ENCODE assay signal across 13 cellular contexts in the genomic region with DNA sequence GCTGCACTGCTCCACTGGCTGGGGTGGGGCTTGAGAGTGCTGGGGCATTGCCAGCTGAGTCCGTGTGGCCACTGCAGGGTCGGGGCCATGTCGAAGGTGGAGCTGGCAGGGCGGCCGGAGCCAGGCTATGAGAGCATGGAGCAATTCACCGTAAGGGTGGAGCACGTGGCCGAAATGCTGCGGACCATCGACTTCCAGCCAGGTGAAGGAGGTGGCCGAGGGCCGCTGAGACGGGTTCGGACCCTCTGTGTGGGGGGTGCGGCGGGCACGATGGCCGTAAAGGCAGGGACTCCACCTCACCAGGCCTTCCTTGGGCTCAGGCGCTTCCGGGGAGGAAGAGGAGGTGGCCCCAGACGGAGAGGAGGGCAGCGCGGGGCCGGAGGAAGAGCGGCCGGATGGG. TPM values are rescaled to one million over a fixed set of nuclear protein-coding genes. Genes with fewer than 3 reads are reported as not detected.
A peak's percentile ranks its signal among the peaks of the same experiment; 100 is the strongest.
DNase-seq lines count a peak whose midpoint lies in the region; ATAC-seq and TF ChIP-seq lines count a peak whose summit lies in the region.
"Had no signal": no experiment of that assay in that cellular context is flagged by ENCODE, and none has a peak within 500 bp of the region (broad histone marks: within the 10 kb centered on the region; RNA-seq: fewer than 3 reads in every experiment).

No MANE protein-coding gene starts in this region.

- POLR2A ChIA-PET in naive thymus-derived CD4-positive, alpha-beta T cell (lab: Charles Lee): no interaction called here

- no peaks in the 10 kb centered on the region for H3K9me3 ChIP-seq in naive thymus-derived CD4-positive, alpha-beta T cell (ENCODE audit: control insufficient read depth in 2 of 3, low read length in 3 of 3)
- no peaks in the 10 kb centered on the region for H3K9me3 ChIP-seq in thyroid gland
- no peaks in the 10 kb centered on the region for H3K9me3 ChIP-seq in WERI-Rb-1 (ENCODE audit: severe bottlenecking)
- H3K9me3 ChIP-seq: SJCRH30, tibial nerve had no signal

- no peaks in the 10 kb centered on the region for H3K9me3 Mint-ChIP-seq in activated naive CD4-positive, alpha-beta T cell treated with anti-CD3 and anti-CD28 coated beads, Interleukin-2, amount 50 U/mL, for 72 hours
- no peaks in the 10 kb centered on the region for H3K9me3 Mint-ChIP-seq in naive thymus-derived CD4-positive, alpha-beta T cell

- peak overlapping the region in 6 of 10 donors; percentile 19 to 75 (median 45) for H3K4me3 Mint-ChIP-seq in naive thymus-derived CD4-positive, alpha-beta T cell

- intact Hi-C loops in naive thymus-derived CD4-positive, alpha-beta T cell (cut with micrococcal nuclease): loop anchor here in 1 of 2 donors (10.0 kb wide), 1 partner anchor 461 kb away; a partner anchor contains a TSS
- intact Hi-C loops in thyroid gland (cut with DNase I): loop anchor here (10.0 kb wide), 1 partner anchor 211 kb away; no protein-coding TSS in a partner anchor

- H3K27me3 ChIP-seq in naive thymus-derived CD4-positive, alpha-beta T cell (ENCODE audit: control insufficient read depth in 2 of 2, insufficient read depth in 2 of 2, low read length in 2 of 2): peaks cover 0 to 6% of the 10 kb centered on the region in 2 donors
- peaks cover 18% of the 10 kb centered on the region for H3K27me3 ChIP-seq in thyroid gland
- H3K27me3 ChIP-seq in WERI-Rb-1 (ENCODE audit: insufficient read depth, low read depth, severe bottlenecking): peaks cover 24% of the 10 kb centered on the region
- H3K27me3 ChIP-seq: SJCRH30 had no signal

- peaks cover 0 to 14% (median 9%) of the 10 kb centered on the region in 7 donors for H3K4me1 Mint-ChIP-seq in naive thymus-derived CD4-positive, alpha-beta T cell

- peaks cover 13 to 25% (median 19%) of the 10 kb centered on the region in 5 donors for H3K27me3 Mint-ChIP-seq in naive thymus-derived CD4-positive, alpha-beta T cell

- WGBS in thyroid gland, 2 donors: 28 to 35% methylated on average over 11 to 15 of the region's 26 CpGs

- no peak for TF ChIP-seq POLR2A in thyroid gland (IDR thresholded peaks at IDR 0.05)

- peak; percentile 10 to 18 for ATAC-seq in activated naive CD4-positive, alpha-beta T cell treated with anti-CD3 and anti-CD28 coated beads, Interleukin-2, amount 50 U/mL, for 72 hours
- ATAC-seq in naive thymus-derived CD4-positive, alpha-beta T cell: peak; percentile 8
- ATAC-seq in GM21526 (IDR thresholded peaks at IDR 0.05; ENCODE audit: low FRiP score, unreplicated experiment): no peak

- no peak for DNase-seq in activated naive CD4-positive, alpha-beta T cell treated with anti-CD3 and anti-CD28 coated beads, Interleukin-2, amount 50 U/mL, for 72 hours (ENCODE audit: low spot score in 2 of 2)
- no peak for DNase-seq in activated naive CD4-positive, alpha-beta T cell (lab: John Stamatoyannopoulos, UW)
- DNase-seq in cardiac fibroblast (ENCODE audit: low read depth in 2 of 2): no peak
- no peak for DNase-seq in naive thymus-derived CD4-positive, alpha-beta T cell
- peak; percentile 22 to 28 for DNase-seq in thyroid gland
- DNase-seq in WERI-Rb-1: no peak
- DNase-seq in HK-2 (ENCODE audit: unreplicated experiment): no peak
- DNase-seq: AML-193, DND-41, SJCRH30 had no signal

- no peak overlapping the region for H3K27ac Mint-ChIP-seq in activated naive CD4-positive, alpha-beta T cell treated with anti-CD3 and anti-CD28 coated beads, Interleukin-2, amount 50 U/mL, for 72 hours
- no peak overlapping the region for H3K27ac Mint-ChIP-seq in naive thymus-derived CD4-positive, alpha-beta T cell

- peak; percentile 1 for TF ChIP-seq CTCF in cardiac fibroblast (IDR thresholded peaks at IDR 0.05; ENCODE audit: low read depth, low read length)
- TF ChIP-seq CTCF in thyroid gland (IDR thresholded peaks at IDR 0.05): no peak
- no peak for TF ChIP-seq CTCF in WERI-Rb-1 (IDR thresholded peaks at IDR 0.05; ENCODE audit: low read depth, low read length)

- CTCF ChIA-PET in naive thymus-derived CD4-positive, alpha-beta T cell (lab: Charles Lee): interaction anchor here (0.5 kb wide), 1 partner anchor 164 kb away, joined by 3 read pairs; no protein-coding TSS in a partner anchor

- no peak overlapping the region for H3K27ac ChIP-seq in naive thymus-derived CD4-positive, alpha-beta T cell (ENCODE audit: low read depth, low read length)
- H3K27ac ChIP-seq in thyroid gland (no peak overlapping the region), WERI-Rb-1 (no peak overlapping the region)
- H3K27ac ChIP-seq: SJCRH30, tibial nerve had no signal

- peaks cover 0 to 6% of the 10 kb centered on the region in 2 donors for H3K4me1 ChIP-seq in naive thymus-derived CD4-positive, alpha-beta T cell (ENCODE audit: control insufficient read depth in 2 of 2, insufficient read depth in 2 of 2, low read length in 2 of 2)
- H3K4me1 ChIP-seq in thyroid gland: peaks cover 6 to 27% of the 10 kb centered on the region in 2 donors
- H3K4me1 ChIP-seq: SJCRH30 had no signal

- H3K4me3 ChIP-seq in cardiac fibroblast (replicated peaks in 1 of 2; ENCODE audit: low read depth in 2 of 2, low read length in 2 of 2) (no peak overlapping the region), thyroid gland (replicated peaks in 1 of 3) (no peak overlapping the region), WERI-Rb-1 (ENCODE audit: low read depth, low read length) (no peak overlapping the region)
- H3K4me3 ChIP-seq in naive thymus-derived CD4-positive, alpha-beta T cell (ENCODE audit: low read length): no peak overlapping the region
- H3K4me3 ChIP-seq: SJCRH30, tibial nerve had no signal

- H3K36me3 Mint-ChIP-seq in activated naive CD4-positive, alpha-beta T cell treated with anti-CD3 and anti-CD28 coated beads, Interleukin-2, amount 50 U/mL, for 72 hours: peaks cover 7 to 12% of the 10 kb centered on the region in 2 donors
- H3K36me3 Mint-ChIP-seq in naive thymus-derived CD4-positive, alpha-beta T cell: peaks cover 5 to 15% (median 9%) of the 10 kb centered on the region in 5 donors

- H3K36me3 ChIP-seq in naive thymus-derived CD4-positive, alpha-beta T cell (ENCODE audit: control insufficient read depth in 2 of 3, insufficient read depth in 3 of 3, low read length in 3 of 3): peaks cover 0 to 11% (median 0%) of the 10 kb centered on the region in 3 experiments
- no peaks in the 10 kb centered on the region for H3K36me3 ChIP-seq in thyroid gland
- no peaks in the 10 kb centered on the region for H3K36me3 ChIP-seq in WERI-Rb-1

RNA-seq across cellular contexts. Expression of a gene that starts 2.1 kb away (rescaled TPM):
- total RNA-seq in activated naive CD4-positive, alpha-beta T cell treated with anti-CD3 and anti-CD28 coated beads, Interleukin-2, amount 50 U/mL, for 72 hours: 1 to 10 TPM; 1.6 to 3.6 TPM
- 1 to 10 TPM; 2.5 to 6.5 (median 4.6) TPM for total RNA-seq in naive thymus-derived CD4-positive, alpha-beta T cell
- under 1 TPM; 0.35 to 0.81 TPM for polyA plus RNA-seq in naive thymus-derived CD4-positive, alpha-beta T cell
- 1 to 10 TPM; 1.1 to 2.5 (median 2.0) TPM for total RNA-seq in thyroid gland

RNA-seq across cellular contexts. Expression of a gene that starts 16.8 kb away (rescaled TPM):
- 100 to 1,000 TPM in 1 of 2 donors, 10 to 100 TPM in 1; 90.1 to 111 TPM for total RNA-seq in activated naive CD4-positive, alpha-beta T cell treated with anti-CD3 and anti-CD28 coated beads, Interleukin-2, amount 50 U/mL, for 72 hours
- 100 to 1,000 TPM in 1 of 5 experiments, 10 to 100 TPM in 4; 55.7 to 119 (median 94.4) TPM for total RNA-seq in naive thymus-derived CD4-positive, alpha-beta T cell
- 100 to 1,000 TPM; 133 to 145 TPM for polyA plus RNA-seq in naive thymus-derived CD4-positive, alpha-beta T cell
- 100 to 1,000 TPM in 3 of 4 donors, 10 to 100 TPM in 1; 92.9 to 151 (median 116) TPM for total RNA-seq in thyroid gland

RNA-seq across cellular contexts. Expression of a gene that starts 23.9 kb away (rescaled TPM):
- total RNA-seq in activated naive CD4-positive, alpha-beta T cell treated with anti-CD3 and anti-CD28 coated beads, Interleukin-2, amount 50 U/mL, for 72 hours: not detected
- total RNA-seq in naive thymus-derived CD4-positive, alpha-beta T cell: not detected
- polyA plus RNA-seq in naive thymus-derived CD4-positive, alpha-beta T cell: not detected
- total RNA-seq in thyroid gland: 1 to 10 TPM in 1 of 4 donors, under 1 TPM in 2, not detected in 1; 0.22 to 1.6 (median 0.54) TPM

RNA-seq across cellular contexts. Expression of a gene that starts 30.9 kb away (rescaled TPM):
- not detected for total RNA-seq in activated naive CD4-positive, alpha-beta T cell treated with anti-CD3 and anti-CD28 coated beads, Interleukin-2, amount 50 U/mL, for 72 hours
- total RNA-seq in naive thymus-derived CD4-positive, alpha-beta T cell: not detected
- not detected for polyA plus RNA-seq in naive thymus-derived CD4-positive, alpha-beta T cell
- 1 to 10 TPM in 2 of 4 donors, under 1 TPM in 1, not detected in 1; 0.33 to 2.1 (median 1.1) TPM for total RNA-seq in thyroid gland
- total RNA-seq: aorta, SJCRH30 had no signal

RNA-seq across cellular contexts. Expression of a gene that starts 43.3 kb away (rescaled TPM):
- under 1 TPM; 0.68 to 0.88 TPM for total RNA-seq in activated naive CD4-positive, alpha-beta T cell treated with anti-CD3 and anti-CD28 coated beads, Interleukin-2, amount 50 U/mL, for 72 hours
- under 1 TPM in 1 of 5 experiments, not detected in 4; 0.29 TPM for total RNA-seq in naive thymus-derived CD4-positive, alpha-beta T cell
- polyA plus RNA-seq in naive thymus-derived CD4-positive, alpha-beta T cell: under 1 TPM in 1 of 2 donors, not detected in 1; 0.56 TPM
- under 1 TPM; 0.33 to 0.98 (median 0.80) TPM for total RNA-seq in thyroid gland

Comparison
In these comparisons a context has a peak if more than half of its experiments do, and no peak if none do; other contexts are left out.
1. DNase-seq: peak in thyroid gland (2 of 2); none in activated naive CD4-positive, alpha-beta T cell treated with anti-CD3 and anti-CD28 coated beads, Interleukin-2, amount 50 U/mL, for 72 hours (0 of 2), activated naive CD4-positive, alpha-beta T cell (0 of 4), cardiac fibroblast (0 of 2), naive thymus-derived CD4-positive, alpha-beta T cell (0 of 9), WERI-Rb-1 (single experiment) and HK-2 (single experiment).